15 cellular contexts compared by ENCODE assay signal in the genomic region with DNA sequence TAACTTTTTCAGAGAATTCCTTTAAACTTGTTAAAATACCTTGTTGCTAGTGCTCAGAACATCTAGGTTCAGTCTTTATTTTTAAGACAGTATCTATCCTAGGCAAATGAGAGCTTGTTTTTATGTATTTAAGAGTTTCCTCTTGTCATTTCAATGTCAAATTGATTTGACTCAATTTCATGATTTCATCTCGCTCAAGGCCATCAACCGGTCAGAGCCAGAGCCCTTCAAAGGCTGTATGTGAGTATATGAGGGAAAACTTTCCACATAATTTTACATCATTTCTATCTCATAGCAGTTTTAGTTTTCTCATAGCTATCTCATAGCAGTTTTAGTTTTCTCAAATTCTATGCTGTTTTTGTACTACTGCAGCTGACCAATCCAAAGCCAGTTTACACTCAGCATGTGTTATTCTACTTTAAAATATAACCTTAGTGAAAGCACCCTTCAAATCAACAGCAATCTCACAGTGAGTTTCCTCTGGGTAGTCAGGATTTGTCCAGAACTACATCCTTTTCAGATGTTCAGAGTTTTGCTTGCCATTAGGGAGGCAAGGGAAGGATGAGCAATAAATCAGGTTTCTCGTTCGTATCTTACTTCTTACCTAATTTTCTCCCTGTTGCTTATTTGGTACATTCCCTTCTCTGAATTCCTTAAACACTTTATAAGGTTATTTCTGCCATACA. TPM values are rescaled to one million over a fixed set of nuclear protein-coding genes. Genes with fewer than 3 reads are reported as not detected.
DNase-seq lines count a peak whose midpoint lies in the region; ATAC-seq lines count a peak whose summit lies in the region.
"Had no signal": no experiment of that assay in that cellular context is flagged by ENCODE, and none has a peak within 500 bp of the region (broad histone marks: within the 10 kb centered on the region; RNA-seq: fewer than 3 reads in every experiment).

No MANE protein-coding gene starts in this region.

- peak overlapping the region; percentile 17 for H3K27ac Mint-ChIP-seq in activated naive CD4-positive, alpha-beta T cell treated with anti-CD3 and anti-CD28 coated beads, Interleukin-2, amount 50 U/mL, for 24 hours
- H3K27ac Mint-ChIP-seq in immature natural killer cell, result peak overlapping the region in 4 of 6 donors; percentile 37 to 74 (median 49)
- peak overlapping the region; percentile 67 for H3K27ac Mint-ChIP-seq in stimulated activated memory B cell treated with anti-CD40 and anti-IgM and Interleukin-4, amounts not matched to agents 10 μg/mL and 1 μg/mL and 100 μg/mL, for 72 hours

- peaks cover 49% of the 10 kb centered on the region for H3K36me3 Mint-ChIP-seq in activated naive CD4-positive, alpha-beta T cell treated with anti-CD3 and anti-CD28 coated beads, Interleukin-2, amount 50 U/mL, for 24 hours
- peaks cover 18 to 44% (median 43%) of the 10 kb centered on the region in 3 donors for H3K36me3 Mint-ChIP-seq in immature natural killer cell
- peaks cover 60% of the 10 kb centered on the region for H3K36me3 Mint-ChIP-seq in stimulated activated memory B cell treated with anti-CD40 and anti-IgM and Interleukin-4, amounts not matched to agents 10 μg/mL and 1 μg/mL and 100 μg/mL, for 72 hours

- H3K4me3 Mint-ChIP-seq in activated naive CD4-positive, alpha-beta T cell treated with anti-CD3 and anti-CD28 coated beads, Interleukin-2, amount 50 U/mL, for 24 hours, result no peak overlapping the region
- no peak overlapping the region for H3K4me3 Mint-ChIP-seq in immature natural killer cell
- no peak overlapping the region for H3K4me3 Mint-ChIP-seq in stimulated activated memory B cell treated with anti-CD40 and anti-IgM and Interleukin-4, amounts not matched to agents 10 μg/mL and 1 μg/mL and 100 μg/mL, for 72 hours

- H3K27me3 Mint-ChIP-seq in activated naive CD4-positive, alpha-beta T cell treated with anti-CD3 and anti-CD28 coated beads, Interleukin-2, amount 50 U/mL, for 24 hours, result no peaks in the 10 kb centered on the region
- peaks cover 0 to 4% (median 4%) of the 10 kb centered on the region in 3 donors for H3K27me3 Mint-ChIP-seq in immature natural killer cell (ENCODE audit: low read depth in 3 of 3)
- H3K27me3 Mint-ChIP-seq in stimulated activated memory B cell treated with anti-CD40 and anti-IgM and Interleukin-4, amounts not matched to agents 10 μg/mL and 1 μg/mL and 100 μg/mL, for 72 hours, result no peaks in the 10 kb centered on the region

- ATAC-seq in stimulated activated memory B cell treated with anti-CD40 and anti-IgM and Interleukin-4, amounts not matched to agents 10 μg/mL and 1 μg/mL and 100 μg/mL, for 72 hours, result no peak
- ATAC-seq in GM18867 (IDR thresholded peaks at IDR 0.05; ENCODE audit: unreplicated experiment) (no peak), GM18861 (IDR thresholded peaks at IDR 0.05; ENCODE audit: unreplicated experiment) (no peak)
- ATAC-seq: foreskin keratinocyte had no signal

- peaks cover 89% of the 10 kb centered on the region for H3K4me1 Mint-ChIP-seq in activated naive CD4-positive, alpha-beta T cell treated with anti-CD3 and anti-CD28 coated beads, Interleukin-2, amount 50 U/mL, for 24 hours
- H3K4me1 Mint-ChIP-seq in immature natural killer cell, result peaks cover 50 to 92% of the 10 kb centered on the region in 2 donors
- H3K4me1 Mint-ChIP-seq in stimulated activated memory B cell treated with anti-CD40 and anti-IgM and Interleukin-4, amounts not matched to agents 10 μg/mL and 1 μg/mL and 100 μg/mL, for 72 hours, result peaks cover 45% of the 10 kb centered on the region

- H3K9me3 Mint-ChIP-seq in activated naive CD4-positive, alpha-beta T cell treated with anti-CD3 and anti-CD28 coated beads, Interleukin-2, amount 50 U/mL, for 24 hours, result no peaks in the 10 kb centered on the region
- no peaks in the 10 kb centered on the region for H3K9me3 Mint-ChIP-seq in immature natural killer cell
- H3K9me3 Mint-ChIP-seq in stimulated activated memory B cell treated with anti-CD40 and anti-IgM and Interleukin-4, amounts not matched to agents 10 μg/mL and 1 μg/mL and 100 μg/mL, for 72 hours, result no peaks in the 10 kb centered on the region

- DNase-seq in activated naive CD4-positive, alpha-beta T cell (lab: John Stamatoyannopoulos, UW), result no peak
- DNase-seq in NAMALWA (ENCODE audit: low spot score) (peak; percentile 9), immature natural killer cell (no peak), GM19238 (ENCODE audit: insufficient read length, low spot score) (no peak)
- DNase-seq: amniotic stem cell, DMS 273 treated with DMSO at 0.1 percent for 48 hours, foreskin keratinocyte, left ventricle myocardium inferior, NCI-H2029, NCI-H524, PC-9 had no signal

RNA-seq across cellular contexts. Expression of gene HNRNPU, which starts 12.7 kb away (rescaled TPM):
- polyA plus RNA-seq in immature natural killer cell, result 100 to 1,000 TPM; 110 to 398 (median 137) TPM

RNA-seq across cellular contexts. Expression of gene COX20, which starts 16.2 kb away (rescaled TPM):
- 10 to 100 TPM; 41.5 to 57.4 (median 43.8) TPM for polyA plus RNA-seq in immature natural killer cell

Comparison
In these comparisons a context has a peak if more than half of its experiments do, and no peak if none do; other contexts are left out.
1. H3K27ac Mint-ChIP-seq: peak in every context shown above with its lines; median percentile 67 in stimulated activated memory B cell treated with anti-CD40 and anti-IgM and Interleukin-4, amounts not matched to agents 10 μg/mL and 1 μg/mL and 100 μg/mL, for 72 hours; 49 in immature natural killer cell; 17 in activated naive CD4-positive, alpha-beta T cell treated with anti-CD3 and anti-CD28 coated beads, Interleukin-2, amount 50 U/mL, for 24 hours.